Comparison of ENCODE assay signal across 1 cellular context in genomic region chr5:172101547-172102225, GRCh38.
TF ChIP-seq lines count a peak whose summit lies in the region.

No MANE protein-coding gene starts in this region.

TF ChIP-seq in WTC11, 78 proteins besides CTCF, POLR2A, EP300 and RAD21 (continued from another document):
- TF ChIP-seq PRDM15 (CRISPR knock-in tag; IDR thresholded peaks at IDR 0.05) (no peak), ZNF423 (CRISPR knock-in tag; IDR thresholded peaks at IDR 0.05) (no peak), ZNF121 (CRISPR knock-in tag; IDR thresholded peaks at IDR 0.05) (no peak), HMGXB4 (CRISPR knock-in tag; IDR thresholded peaks at IDR 0.05) (no peak), TEAD1 (CRISPR knock-in tag; IDR thresholded peaks at IDR 0.05) (no peak), CBFB (CRISPR knock-in tag; IDR thresholded peaks at IDR 0.05; ENCODE audit: low read depth) (no peak), AR (CRISPR knock-in tag; IDR thresholded peaks at IDR 0.05) (no peak), GABPB1 (CRISPR knock-in tag; IDR thresholded peaks at IDR 0.05) (no peak), PREB (CRISPR knock-in tag; IDR thresholded peaks at IDR 0.05; ENCODE audit: borderline replicate concordance) (no peak), ZBTB21 (CRISPR knock-in tag; IDR thresholded peaks at IDR 0.05; ENCODE audit: borderline replicate concordance) (no peak), FOXP4 (CRISPR knock-in tag; IDR thresholded peaks at IDR 0.05) (no peak), NR1H2 (CRISPR knock-in tag; IDR thresholded peaks at IDR 0.05) (no peak), USF2 (CRISPR knock-in tag; IDR thresholded peaks at IDR 0.05) (no peak), ATF2 (CRISPR knock-in tag; IDR thresholded peaks at IDR 0.05; ENCODE audit: borderline replicate concordance, low read depth) (no peak), NR2C2 (CRISPR knock-in tag; IDR thresholded peaks at IDR 0.05) (no peak)
